ENCODE assay signal across 25 cellular contexts in genomic region chr9:20289416-20289815, GRCh38.
DNase-seq lines count a peak whose midpoint lies in the region; ATAC-seq and TF ChIP-seq lines count a peak whose summit lies in the region.
"Had no signal": no experiment of that assay in that cellular context is flagged by ENCODE, and none has a peak within 500 bp of the region (broad histone marks: within the 10 kb centered on the region; RNA-seq: fewer than 3 reads in every experiment).

No MANE protein-coding gene starts in this region.

- H3K4me3 ChIP-seq in endodermal cell (ENCODE audit: low read length) (no peak overlapping the region), osteoblast (ENCODE audit: insufficient read depth, low read length) (no peak overlapping the region)
- H3K4me3 ChIP-seq: ascending aorta, uterus had no signal

- ATAC-seq in GM19397 (IDR thresholded peaks at IDR 0.05; ENCODE audit: unreplicated experiment): peak; percentile 38
- ATAC-seq in HG02840 (IDR thresholded peaks at IDR 0.05; ENCODE audit: low FRiP score, unreplicated experiment): peak; percentile 17
- ATAC-seq: activated CD4-positive, alpha-beta T cell treated with anti-CD3 and anti-CD28 coated beads for 36 hours; activated naive CD4-positive, alpha-beta T cell treated with anti-CD3 and anti-CD28 coated beads, Interleukin-2, amount 50 U/mL, for 72 hours; esophagus mucosa; naive thymus-derived CD4-positive, alpha-beta T cell; Right ventricle myocardium inferior; stimulated activated memory B cell treated with anti-CD40 and anti-IgM and Interleukin-4, amounts not matched to agents 10 μg/mL and 1 μg/mL and 100 μg/mL, for 72 hours had no signal

- H3K9ac ChIP-seq in endodermal cell (ENCODE audit: extremely low read depth, low read length, poor library complexity, severe bottlenecking): no peak overlapping the region

- H3K4me2 ChIP-seq in osteoblast (ENCODE audit: insufficient read depth, low read length): no peak overlapping the region

- H3K79me2 ChIP-seq in osteoblast (ENCODE audit: insufficient read depth, low read length): no peaks in the 10 kb centered on the region

- H3K27me3 Mint-ChIP-seq in endodermal cell (ENCODE audit: insufficient read depth): no peaks in the 10 kb centered on the region
- H3K27me3 Mint-ChIP-seq: activated CD4-positive, alpha-beta T cell treated with anti-CD3 and anti-CD28 coated beads for 36 hours; central memory CD8-positive, alpha-beta T cell; naive thymus-derived CD4-positive, alpha-beta T cell; stimulated activated memory B cell treated with anti-CD40 and anti-IgM and Interleukin-4, amounts not matched to agents 10 μg/mL and 1 μg/mL and 100 μg/mL, for 72 hours had no signal

- H3K9me3 ChIP-seq in endodermal cell (ENCODE audit: control insufficient read depth, low read length): peaks cover 16% of the 10 kb centered on the region
- H3K9me3 ChIP-seq in osteoblast (ENCODE audit: low read depth, low read length): no peaks in the 10 kb centered on the region
- H3K9me3 ChIP-seq: ascending aorta, Caco-2, uterus had no signal

- TF ChIP-seq CTCF in endodermal cell (conservative IDR thresholded peaks at IDR 0.05) (no peak), osteoblast (IDR thresholded peaks at IDR 0.05; ENCODE audit: extremely low read depth, low read depth, low read length) (no peak)

- H3K4me3 Mint-ChIP-seq in endodermal cell: no peak overlapping the region
- H3K4me3 Mint-ChIP-seq: activated CD4-positive, alpha-beta T cell treated with anti-CD3 and anti-CD28 coated beads for 36 hours; B cell; central memory CD8-positive, alpha-beta T cell; HFFc6; naive thymus-derived CD4-positive, alpha-beta T cell; stimulated activated memory B cell treated with anti-CD40 and anti-IgM and Interleukin-4, amounts not matched to agents 10 μg/mL and 1 μg/mL and 100 μg/mL, for 72 hours had no signal

- H3K9me3 Mint-ChIP-seq in endodermal cell: peaks cover 8% of the 10 kb centered on the region
- H3K9me3 Mint-ChIP-seq: HFFc6; stimulated activated memory B cell treated with anti-CD40 and anti-IgM and Interleukin-4, amounts not matched to agents 10 μg/mL and 1 μg/mL and 100 μg/mL, for 72 hours had no signal

- H3K27ac ChIP-seq in endodermal cell (ENCODE audit: low read depth, low read length) (peak overlapping the region; percentile 35), osteoblast (ENCODE audit: low read depth, low read length) (no peak overlapping the region)
- H3K27ac ChIP-seq: 22Rv1, ascending aorta, uterus had no signal

- no peak overlapping the region for H3K27ac Mint-ChIP-seq in endodermal cell
- H3K27ac Mint-ChIP-seq: activated CD4-positive, alpha-beta T cell treated with anti-CD3 and anti-CD28 coated beads for 36 hours; activated naive CD4-positive, alpha-beta T cell treated with anti-CD3 and anti-CD28 coated beads, Interleukin-2, amount 50 U/mL, for 72 hours; B cell; HFFc6; naive thymus-derived CD4-positive, alpha-beta T cell; stimulated activated memory B cell treated with anti-CD40 and anti-IgM and Interleukin-4, amounts not matched to agents 10 μg/mL and 1 μg/mL and 100 μg/mL, for 72 hours had no signal

- H3K4me1 Mint-ChIP-seq in endodermal cell: peaks cover 13% of the 10 kb centered on the region
- H3K4me1 Mint-ChIP-seq: B cell; central memory CD8-positive, alpha-beta T cell; stimulated activated memory B cell treated with anti-CD40 and anti-IgM and Interleukin-4, amounts not matched to agents 10 μg/mL and 1 μg/mL and 100 μg/mL, for 72 hours had no signal

- no peaks in the 10 kb centered on the region for H3K27me3 ChIP-seq in endodermal cell (ENCODE audit: control insufficient read depth, insufficient read depth, low read length, poor library complexity, severe bottlenecking)
- H3K27me3 ChIP-seq in osteoblast (ENCODE audit: insufficient read depth, low read length): no peaks in the 10 kb centered on the region
- H3K27me3 ChIP-seq: ascending aorta, uterus had no signal

- H3K36me3 ChIP-seq in endodermal cell (ENCODE audit: control insufficient read depth, insufficient read depth, low read length) (no peaks in the 10 kb centered on the region), osteoblast (ENCODE audit: insufficient read depth, low read length) (no peaks in the 10 kb centered on the region)
- H3K36me3 ChIP-seq: ascending aorta, uterus had no signal

- H3K36me3 Mint-ChIP-seq in endodermal cell (ENCODE audit: low read depth): no peaks in the 10 kb centered on the region
- H3K36me3 Mint-ChIP-seq: stimulated activated memory B cell treated with anti-CD40 and anti-IgM and Interleukin-4, amounts not matched to agents 10 μg/mL and 1 μg/mL and 100 μg/mL, for 72 hours had no signal

- 81 to 94% methylated on average over 5 to 7 of the region's 7 CpGs for WGBS in endodermal cell (ENCODE audit: insufficient coverage in 1 of 2, insufficient read length in 1 of 2), 2 experiments

- no peaks in the 10 kb centered on the region for H4K20me1 ChIP-seq in osteoblast (ENCODE audit: insufficient read depth, low read length)

- DNase-seq in Ammon's horn (ENCODE audit: low spot score) (peak; percentile 18), endodermal cell (no peak), ecto neural progenitor cell (ENCODE audit: low spot score) (no peak), osteoblast (ENCODE audit: insufficient read length, low spot score, missing footprints) (no peak), NCI-H1105 treated with DMSO at 0.1 percent for 48 hours (lab: John Stamatoyannopoulos, UW) (no peak), middle frontal gyrus (ENCODE audit: extremely low spot score, low spot score) (no peak)
- DNase-seq: activated CD4-positive, alpha-beta T cell treated with anti-CD3 and anti-CD28 coated beads for 36 hours; Caco-2; HFFc6; kidney glomerular epithelial cell; mesenchymal stem cell; naive thymus-derived CD4-positive, alpha-beta T cell; NCI-H1092 treated with DMSO at 0.1 percent for 48 hours; NCI-H526 treated with DMSO at 0.1 percent for 48 hours; uterus had no signal

- H2AFZ ChIP-seq in osteoblast (ENCODE audit: low read length): no peak overlapping the region

- no peaks in the 10 kb centered on the region for H3K4me1 ChIP-seq in endodermal cell (ENCODE audit: control insufficient read depth, insufficient read depth, low read length)
- no peaks in the 10 kb centered on the region for H3K4me1 ChIP-seq in osteoblast (ENCODE audit: insufficient read depth, low read length)
- H3K4me1 ChIP-seq: ascending aorta, uterus had no signal
